ENCODE assay signal across 13 cellular contexts in the genomic region with DNA sequence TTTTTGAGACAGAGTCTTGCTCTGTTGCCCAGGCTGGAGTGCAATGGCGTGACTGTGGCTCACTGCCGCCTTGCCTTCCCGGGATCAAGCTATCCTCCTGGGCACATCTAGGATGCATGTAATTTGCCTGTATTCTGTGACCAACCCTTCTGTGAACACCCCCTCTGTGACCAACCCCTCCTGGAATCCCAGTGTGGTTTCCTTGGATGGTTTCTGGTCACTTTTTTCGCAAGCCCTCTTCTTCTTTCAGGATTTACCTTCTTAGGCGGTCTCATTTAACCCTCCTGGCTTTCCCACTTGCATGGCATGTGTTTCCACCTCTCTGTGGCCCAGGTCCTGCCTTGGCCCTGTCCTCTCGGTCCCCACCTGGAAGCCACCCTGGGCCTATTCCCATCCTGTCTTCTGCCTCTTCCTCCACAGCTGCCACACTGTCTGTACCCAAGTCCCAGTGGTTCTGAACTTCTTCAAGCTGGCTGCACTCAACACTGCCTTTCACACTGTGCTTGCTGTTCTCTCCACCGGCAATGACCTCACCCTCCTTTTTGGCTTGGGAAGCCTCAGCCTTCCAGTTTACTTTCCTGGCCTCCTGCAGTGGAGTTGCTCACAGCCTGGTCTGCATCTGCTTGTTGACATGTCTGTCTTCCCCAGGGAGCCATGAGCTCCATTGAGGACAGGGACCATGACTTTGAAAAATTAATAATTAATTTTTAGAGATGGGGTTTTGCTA. TPM values are rescaled to one million over a fixed set of nuclear protein-coding genes. Genes with fewer than 3 reads are reported as not detected.
DNase-seq lines count a peak whose midpoint lies in the region; ATAC-seq lines count a peak whose summit lies in the region.
"Had no signal": no experiment of that assay in that cellular context is flagged by ENCODE, and none has a peak within 500 bp of the region (broad histone marks: within the 10 kb centered on the region; RNA-seq: fewer than 3 reads in every experiment).

No MANE protein-coding gene starts in this region.

- H3K9me3 ChIP-seq in neuronal stem cell (replicated peaks in 1 of 2; ENCODE audit: control insufficient read depth in 2 of 2, insufficient read depth in 1 of 2, low read depth in 1 of 2, low read length in 2 of 2), result peaks cover 2 to 16% of the 10 kb centered on the region in 2 donors

- H3K27me3 ChIP-seq in neuronal stem cell (ENCODE audit: control insufficient read depth in 3 of 3, insufficient read depth in 3 of 3, low read depth in 1 of 3, low read length in 3 of 3), result no peaks in the 10 kb centered on the region
- H3K27me3 ChIP-seq: upper lobe of left lung had no signal

- no peaks in the 10 kb centered on the region for H3K36me3 ChIP-seq in neuronal stem cell (replicated peaks in 1 of 2; ENCODE audit: control insufficient read depth in 2 of 2, insufficient read depth in 2 of 2, low read length in 2 of 2)
- H3K36me3 ChIP-seq: upper lobe of left lung had no signal

- peak overlapping the region; percentile 7 for H2BK15ac ChIP-seq in neuronal stem cell (ENCODE audit: low read length)

- ATAC-seq in central memory CD8-positive, alpha-beta T cell (replicated peaks; ENCODE audit: extremely low read depth, poor library complexity, severe bottlenecking), result no peak
- ATAC-seq in HG02678 (IDR thresholded peaks at IDR 0.05; ENCODE audit: unreplicated experiment) (no peak), GM19455 (IDR thresholded peaks at IDR 0.05; ENCODE audit: unreplicated experiment) (no peak)
- ATAC-seq: A549, WTC11 had no signal

- H3K23ac ChIP-seq in neuronal stem cell (ENCODE audit: low read depth, low read length, poor library complexity), result no peak overlapping the region

- H3K4me1 Mint-ChIP-seq in central memory CD8-positive, alpha-beta T cell, result no peaks in the 10 kb centered on the region
- H3K4me1 Mint-ChIP-seq: memory B cell had no signal

- H4K8ac ChIP-seq in neuronal stem cell (ENCODE audit: low read depth, low read length), result no peak overlapping the region

- peaks cover 7% of the 10 kb centered on the region for H3K9me3 Mint-ChIP-seq in central memory CD8-positive, alpha-beta T cell

- H2BK5ac ChIP-seq in neuronal stem cell (ENCODE audit: low read length), result no peak overlapping the region

- H2BK12ac ChIP-seq in neuronal stem cell (ENCODE audit: low read length), result no peak overlapping the region

- H3K4ac ChIP-seq in neuronal stem cell (ENCODE audit: low read length), result no peak overlapping the region

- H3K4me1 ChIP-seq in neuronal stem cell (ENCODE audit: control insufficient read depth in 2 of 2, insufficient read depth in 1 of 2, low read depth in 1 of 2, low read length in 2 of 2), result no peaks in the 10 kb centered on the region
- H3K4me1 ChIP-seq: A549, upper lobe of left lung had no signal

- peak overlapping the region; percentile 25 for H3K27ac Mint-ChIP-seq in central memory CD8-positive, alpha-beta T cell (ENCODE audit: low read depth)
- H3K27ac Mint-ChIP-seq: memory B cell, WTC11 had no signal

- no peaks in the 10 kb centered on the region for H3K36me3 Mint-ChIP-seq in central memory CD8-positive, alpha-beta T cell (ENCODE audit: insufficient read depth)

- no peak overlapping the region for H3K14ac ChIP-seq in neuronal stem cell (ENCODE audit: low read length)

- H3K27me3 Mint-ChIP-seq in central memory CD8-positive, alpha-beta T cell, result no peaks in the 10 kb centered on the region

- H3K4me3 ChIP-seq in neuronal stem cell (ENCODE audit: low read length in 2 of 2), result no peak overlapping the region
- H3K4me3 ChIP-seq: A549, upper lobe of left lung had no signal

- WGBS in neuronal stem cell (ENCODE audit: extremely low coverage in 2 of 2, insufficient read length in 2 of 2, insufficient replicate concordance in 1 of 2), 2 donors, result no CpG with 5 or more reads among the region's 7 CpGs

- no peak overlapping the region for H3K9ac ChIP-seq in neuronal stem cell (ENCODE audit: low read depth, low read length, poor library complexity)

- H3K18ac ChIP-seq in neuronal stem cell (ENCODE audit: low read length), result peak overlapping the region; percentile 52

- no peak overlapping the region for H3K4me2 ChIP-seq in neuronal stem cell (ENCODE audit: insufficient read depth, low read length, poor library complexity, severe bottlenecking)
- H3K4me2 ChIP-seq: A549 had no signal

- H4K91ac ChIP-seq in neuronal stem cell (ENCODE audit: low read depth, low read length, poor library complexity), result no peak overlapping the region

- H2AFZ ChIP-seq in neuronal stem cell (ENCODE audit: low read length), result no peak overlapping the region

- DNase-seq in NCI-H1436 (lab: John Stamatoyannopoulos, UW) (peak; percentile 55), NCI-H1436 treated with DMSO at 0.1 percent for 48 hours (lab: John Stamatoyannopoulos, UW) (no peak), NCI-H2029 (lab: John Stamatoyannopoulos, UW) (peak; percentile 47), neuronal stem cell (ENCODE audit: low spot score) (no peak), 8988T (no peak)
- DNase-seq in central memory CD8-positive, alpha-beta T cell (ENCODE audit: low spot score in 2 of 2), result no peak
- DNase-seq: KG1, upper lobe of left lung had no signal

- no peak overlapping the region for H2BK120ac ChIP-seq in neuronal stem cell (ENCODE audit: low read depth, low read length)

- peak overlapping the region; percentile 3 for H2AK5ac ChIP-seq in neuronal stem cell (ENCODE audit: low read depth, low read length)

- H3K27ac ChIP-seq in neuronal stem cell (replicated peaks; ENCODE audit: low read length), result no peak overlapping the region
- H3K27ac ChIP-seq: A549, upper lobe of left lung had no signal

- H3K79me1 ChIP-seq in neuronal stem cell (ENCODE audit: low read depth, low read length), result no peaks in the 10 kb centered on the region

- no peak overlapping the region for H3K4me3 Mint-ChIP-seq in central memory CD8-positive, alpha-beta T cell
- H3K4me3 Mint-ChIP-seq: memory B cell, WTC11 had no signal

RNA-seq across cellular contexts. Expression of gene DISC1, which starts 57.0 kb away (rescaled TPM):
- polyA plus RNA-seq in neuronal stem cell (2013, experiment 1 of 2), result 0.57 TPM
- 0.71 TPM for polyA plus RNA-seq in neuronal stem cell (2013, experiment 2 of 2)

Comparison
In these comparisons a context has a peak if more than half of its experiments do, and no peak if none do; other contexts are left out.
1. DNase-seq: peak in NCI-H1436 (single experiment) and NCI-H2029 (single experiment); none in NCI-H1436 treated with DMSO at 0.1 percent for 48 hours (single experiment), central memory CD8-positive, alpha-beta T cell (0 of 2), neuronal stem cell (single experiment) and 8988T (single experiment).